ENCODE assay signal across 1 cellular context in genomic region chr16:89257757-89258465, GRCh38.
TF ChIP-seq lines count a peak whose summit lies in the region.

No MANE protein-coding gene starts in this region.

TF ChIP-seq in IMR-90, 13 proteins besides CTCF, POLR2A, EP300 and RAD21 (continued from another document):
- TF ChIP-seq MAZ (IDR thresholded peaks at IDR 0.05; ENCODE audit: borderline replicate concordance, low read depth, low read length), result no peak
- TF ChIP-seq, protein P1, sequence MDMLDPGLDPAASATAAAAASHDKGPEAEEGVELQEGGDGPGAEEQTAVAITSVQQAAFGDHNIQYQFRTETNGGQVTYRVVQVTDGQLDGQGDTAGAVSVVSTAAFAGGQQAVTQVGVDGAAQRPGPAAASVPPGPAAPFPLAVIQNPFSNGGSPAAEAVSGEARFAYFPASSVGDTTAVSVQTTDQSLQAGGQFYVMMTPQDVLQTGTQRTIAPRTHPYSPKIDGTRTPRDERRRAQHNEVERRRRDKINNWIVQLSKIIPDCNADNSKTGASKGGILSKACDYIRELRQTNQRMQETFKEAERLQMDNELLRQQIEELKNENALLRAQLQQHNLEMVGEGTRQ (IDR thresholded peaks at IDR 0.05; ENCODE audit: low read depth, low read length), result no peak
- no peak for TF ChIP-seq MAFK (IDR thresholded peaks at IDR 0.05; ENCODE audit: low read depth, low read length)
- no peak for TF ChIP-seq CHD1 (IDR thresholded peaks at IDR 0.05; ENCODE audit: low read depth, low read length)
- no peak for TF ChIP-seq RCOR1 (IDR thresholded peaks at IDR 0.05; ENCODE audit: insufficient replicate concordance, low read length)
- no peak for TF ChIP-seq MXI1 (IDR thresholded peaks at IDR 0.05; ENCODE audit: borderline replicate concordance, low read depth, low read length)
- no peak for TF ChIP-seq SMC3 (IDR thresholded peaks at IDR 0.05; ENCODE audit: low read depth, low read length)
